ENCODE assay signal across 28 cellular contexts in genomic region chr2:174669321-174669720, GRCh38.
"Had no signal": no experiment of that assay in that cellular context is flagged by ENCODE, and none has a peak within 500 bp of the region (broad histone marks: within the 10 kb centered on the region; RNA-seq: fewer than 3 reads in every experiment).

No MANE protein-coding gene starts in this region.

- H3K27ac ChIP-seq: adrenal gland, body of pancreas, esophagus muscularis mucosa, foreskin keratinocyte, gastrocnemius medialis had no signal

- DNase-seq: activated CD4-positive, alpha-beta memory T cell treated with anti-CD3 and anti-CD28 coated beads for 36 hours; activated CD4-positive, alpha-beta T cell treated with anti-CD3 and anti-CD28 coated beads for 36 hours; activated CD4-positive, alpha-beta T cell treated with anti-CD3 and anti-CD28 coated beads, Interleukin-2, amount 10 ng/mL, durations not matched to agents 24 days and 14 days; activated CD4-positive, CD25-positive, alpha-beta regulatory T cell; activated CD4-positive, CD25-positive, alpha-beta regulatory T cell treated with anti-CD3 and anti-CD28 coated beads, Interleukin-2, amount 50 U/mL, for 72 hours; activated CD8-positive, alpha-beta memory T cell treated with anti-CD3 and anti-CD28 coated beads, Interleukin-2, amount 10 ng/mL, durations not matched to agents 7 days and 5 days; activated CD8-positive, alpha-beta memory T cell treated with anti-CD3 and anti-CD28 coated beads, Interleukin-2, amount 50 U/mL, for 4 hours; activated CD8-positive, alpha-beta T cell treated with anti-CD3 and anti-CD28 coated beads, Interleukin-2, amount 10 ng/mL, durations not matched to agents 7 days and 5 days; activated effector memory CD4-positive, alpha-beta T cell treated with anti-CD3 and anti-CD28 coated beads, Interleukin-2, amount 50 U/mL, for 16 hours; activated naive CD4-positive, alpha-beta T cell treated with anti-CD3 and anti-CD28 coated beads for 36 hours; activated naive CD8-positive, alpha-beta T cell treated with anti-CD3 and anti-CD28 coated beads for 36 hours; activated naive CD8-positive, alpha-beta T cell treated with anti-CD3 and anti-CD28 coated beads, Interleukin-2, amount 50 U/mL, for 24 hours; activated T-cell treated with anti-CD3 and anti-CD28 coated beads, Interleukin-2, amount 50 U/mL, for 1 hour; activated T-cell treated with anti-CD3 and anti-CD28 coated beads, Interleukin-2, amount 50 U/mL, for 48 hours; adrenal gland; amygdala; aorta; body of pancreas; caudate nucleus; cortex of kidney; dermis blood vessel endothelial cell; effector memory CD4-positive, alpha-beta T cell; erythroblast; foreskin keratinocyte; gastrocnemius medialis; glutamatergic neuron; T-helper 2 cell had no signal

- H3K36me3 ChIP-seq: adrenal gland, gastrocnemius medialis had no signal

- H3K4me1 ChIP-seq: foreskin keratinocyte had no signal

- H3K27me3 ChIP-seq: adrenal gland, body of pancreas, esophagus muscularis mucosa, foreskin keratinocyte, gastrocnemius medialis had no signal

- H3K9me3 ChIP-seq: body of pancreas, esophagus muscularis mucosa, gastrocnemius medialis had no signal

- H3K4me3 ChIP-seq: adrenal gland, body of pancreas, esophagus muscularis mucosa, gastrocnemius medialis had no signal
